Comparison of ENCODE assay signal across 20 cellular contexts in the genomic region with DNA sequence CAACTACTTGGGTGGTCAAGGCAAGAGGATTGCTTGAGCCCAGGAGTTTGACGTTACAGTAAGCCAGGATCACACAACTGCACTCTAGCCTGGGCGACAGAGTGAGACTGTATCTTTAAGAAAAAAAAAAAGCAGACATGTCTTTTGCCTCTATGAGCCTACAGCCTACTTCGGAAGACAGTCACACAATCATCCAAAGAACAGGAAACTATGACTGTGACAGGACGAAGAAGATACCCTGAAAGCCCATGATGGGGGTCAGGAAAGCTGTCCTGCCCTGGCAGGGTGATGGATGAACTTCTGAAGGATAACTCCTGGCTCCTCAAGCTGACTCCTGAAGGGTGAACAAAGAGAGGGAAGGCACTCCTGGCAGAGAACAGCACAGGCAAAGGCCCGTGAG.
A peak's percentile ranks its signal among the peaks of the same experiment; 100 is the strongest.
DNase-seq lines count a peak whose midpoint lies in the region; ATAC-seq, FAIRE-seq and TF ChIP-seq lines count a peak whose summit lies in the region.
"Had no signal": no experiment of that assay in that cellular context is flagged by ENCODE, and none has a peak within 500 bp of the region (broad histone marks: within the 10 kb centered on the region; RNA-seq: fewer than 3 reads in every experiment).

No MANE protein-coding gene starts in this region.

- TF ChIP-seq RAD21 in HepG2 (CRISPR knock-in tag; IDR thresholded peaks at IDR 0.05), result no peak

- CTCF ChIA-PET in HepG2 (lab: Yijun Ruan, JAX; ENCODE audit: low intra/inter-chr PET ratio, low total read pairs), result no interaction called here
- CTCF ChIA-PET in OCI-LY7 (lab: Charles Lee; ENCODE audit: unreplicated experiment), result no interaction called here
- CTCF ChIA-PET in Calu3 (lab: Charles Lee), result no interaction called here

- H4K20me1 ChIP-seq in HepG2 (ENCODE audit: insufficient read depth, low read length), result no peaks in the 10 kb centered on the region
- H4K20me1 ChIP-seq in OCI-LY7 (ENCODE audit: insufficient read depth, low read length), result no peaks in the 10 kb centered on the region

- H3K79me2 ChIP-seq in HepG2 (ENCODE audit: insufficient read depth, low read length) (no peaks in the 10 kb centered on the region), OCI-LY7 (ENCODE audit: insufficient read depth, low read depth, low read length) (no peaks in the 10 kb centered on the region)

- H2AFZ ChIP-seq in HepG2 (ENCODE audit: low read length), result no peak overlapping the region
- no peak overlapping the region for H2AFZ ChIP-seq in OCI-LY7 (ENCODE audit: low read length)

- no peak overlapping the region for H3K9ac ChIP-seq in HepG2 (ENCODE audit: insufficient read depth, low read depth, low read length)

- TF ChIP-seq CTCF in HepG2 (CRISPR knock-in tag; IDR thresholded peaks at IDR 0.05) (no peak), right lobe of liver (IDR thresholded peaks at IDR 0.05) (no peak), OCI-LY7 (conservative IDR thresholded peaks at IDR 0.05; ENCODE audit: low read length) (no peak), Calu3 (IDR thresholded peaks at IDR 0.05; ENCODE audit: unreplicated experiment) (no peak)

- no peaks in the 10 kb centered on the region for H3K36me3 Mint-ChIP-seq in Calu3 (ENCODE audit: insufficient read depth, unreplicated experiment)

- WGBS in HepG2 (ENCODE audit: low lambda C conversion rate), result 32% methylated on average over 5 of the region's 5 CpGs
- WGBS in right lobe of liver (ENCODE audit: insufficient coverage, low coverage, low lambda C conversion rate, missing lambda C conversion rate), result 80% methylated on average over 5 of the region's 5 CpGs

- intact Hi-C loops in HepG2 (cut with micrococcal nuclease; ENCODE audit: unreplicated experiment), result no loop called here
- intact Hi-C loops in right lobe of liver (cut with DNase I), result no loop called here
- intact Hi-C loops in OCI-LY7 (cut with micrococcal nuclease; ENCODE audit: unreplicated experiment), result no loop called here
- intact Hi-C loops in Calu3 (cut with micrococcal nuclease; ENCODE audit: unreplicated experiment), result no loop called here

- H3K9me3 ChIP-seq in HepG2 (ENCODE audit: low read length) (no peaks in the 10 kb centered on the region), right lobe of liver (no peaks in the 10 kb centered on the region), OCI-LY7 (ENCODE audit: low read length) (no peaks in the 10 kb centered on the region), iPS-18c (ENCODE audit: control insufficient read depth, insufficient read depth, low read length) (peaks cover 2% of the 10 kb centered on the region)
- H3K9me3 ChIP-seq: BE2C, Caco-2 had no signal

- H3K4me1 ChIP-seq in HepG2 (ENCODE audit: insufficient read depth, low read length), result peaks cover 85% of the 10 kb centered on the region
- peaks cover 0 to 38% (median 17%) of the 10 kb centered on the region in 4 donors for H3K4me1 ChIP-seq in right lobe of liver
- peaks cover 45% of the 10 kb centered on the region for H3K4me1 ChIP-seq in OCI-LY7 (ENCODE audit: insufficient read depth, low read length, poor library complexity, severe bottlenecking)

- H3K4me3 ChIP-seq in HepG2 (replicated peaks in 1 of 3; ENCODE audit: insufficient read depth in 1 of 3, low read depth in 2 of 3, low read length in 3 of 3) (no peak overlapping the region), right lobe of liver (no peak overlapping the region), OCI-LY7 (ENCODE audit: low read depth, low read length, poor library complexity, severe bottlenecking) (no peak overlapping the region), iPS-18c (ENCODE audit: insufficient read depth, low read depth, low read length) (peak overlapping the region; percentile 12; the same call in 1 of the 2 replicates)
- H3K4me3 ChIP-seq: K562, SK-N-MC had no signal

- H3K27me3 ChIP-seq in HepG2 (ENCODE audit: control insufficient read depth in 1 of 2, insufficient read depth in 2 of 2, low read length in 2 of 2) (peaks cover 14 to 54% of the 10 kb centered on the region in 2 experiments; a peak in 4 of 5 replicates), right lobe of liver (no peaks in the 10 kb centered on the region)
- H3K27me3 ChIP-seq: BE2C had no signal

- TF ChIP-seq EP300 in HepG2 (IDR thresholded peaks at IDR 0.05; ENCODE audit: low read depth in 2 of 2, low read length in 2 of 2) (no peak), HepG2 (CRISPR knock-in tag; IDR thresholded peaks at IDR 0.05; ENCODE audit: borderline replicate concordance) (no peak)

- BruUV-seq in HepG2 (replicated peaks; lab: Mats Ljungman, UMichigan) (no TSS peak), OCI-LY7 (replicated peaks; lab: Mats Ljungman, UMichigan) (no TSS peak), Calu3 (replicated peaks; lab: Mats Ljungman, UMichigan) (no TSS peak)

- FAIRE-seq in HepG2 (lab: Jason Lieb, UNC), result no peak
- FAIRE-seq: GM18507, K562 had no signal

- no peak for DNase-seq in HepG2 (ENCODE audit: low spot score)
- no peak for DNase-seq in right lobe of liver
- no peak for DNase-seq in OCI-LY7 (ENCODE audit: low spot score)
- no peak for DNase-seq in Calu3
- no peak for DNase-seq in COR-L47 (lab: John Stamatoyannopoulos, UW)
- DNase-seq: BE2C; CD4-positive, alpha-beta T cell; GDM1; NCI-H1092 treated with DMSO at 0.1 percent for 48 hours; NCI-H1436 treated with DMSO at 0.1 percent for 48 hours; NCI-H2029; NCI-H345; NCI-H526; Right ventricle myocardium superior had no signal

- no peaks in the 10 kb centered on the region for H3K36me3 ChIP-seq in HepG2 (replicated peaks in 1 of 2; ENCODE audit: control insufficient read depth in 1 of 2, insufficient read depth in 2 of 2, low read length in 2 of 2)
- H3K36me3 ChIP-seq in right lobe of liver, result no peaks in the 10 kb centered on the region
- H3K36me3 ChIP-seq in OCI-LY7 (ENCODE audit: insufficient read depth, low read length), result no peaks in the 10 kb centered on the region
- H3K36me3 ChIP-seq: BE2C had no signal

- no peaks in the 10 kb centered on the region for H3K9me3 Mint-ChIP-seq in Calu3 (ENCODE audit: low read depth, unreplicated experiment)
- H3K9me3 Mint-ChIP-seq: CD4-positive, alpha-beta T cell had no signal

- H3K4me3 Mint-ChIP-seq in Calu3 (ENCODE audit: low read depth, unreplicated experiment), result no peak overlapping the region
- H3K4me3 Mint-ChIP-seq: CD4-positive, alpha-beta T cell had no signal

- H3K27me3 Mint-ChIP-seq in Calu3 (ENCODE audit: unreplicated experiment), result no peaks in the 10 kb centered on the region

- H3K9me2 ChIP-seq in OCI-LY7 (ENCODE audit: insufficient read depth, low read length), result no peaks in the 10 kb centered on the region

- no peak overlapping the region for H3K4me2 ChIP-seq in HepG2 (ENCODE audit: low read depth, low read length)
- H3K4me2 ChIP-seq in OCI-LY7 (ENCODE audit: low read length), result peak overlapping the region; percentile 43

- POLR2A ChIA-PET in HepG2 (lab: Yijun Ruan, JAX), result interaction anchor here (2.6 kb wide), 1 partner anchor 13 kb away, joined by 13 read pairs; no protein-coding TSS in a partner anchor
- POLR2A ChIA-PET in OCI-LY7 (lab: Charles Lee), result no interaction called here

- in situ Hi-C loops in HepG2 (cut with HindIII; ENCODE audit: extremely low pct_ligation_motif_present, low pct_unique_long_range_greater_than_20kb), result no loop called here

- peaks cover 24% of the 10 kb centered on the region for H3K4me1 Mint-ChIP-seq in Calu3 (ENCODE audit: low read depth, unreplicated experiment)

- TF ChIP-seq POLR2A in HepG2 (IDR thresholded peaks at IDR 0.05; ENCODE audit: insufficient read depth in 1 of 2, low read depth in 2 of 2, low read length in 2 of 2), result no peak
- TF ChIP-seq POLR2A in right lobe of liver (IDR thresholded peaks at IDR 0.05), result no peak

- H3K27ac ChIP-seq in HepG2 (ENCODE audit: extremely low read length, insufficient read depth, low read length), result no peak overlapping the region
- H3K27ac ChIP-seq in right lobe of liver, result no peak overlapping the region
- H3K27ac ChIP-seq in OCI-LY7 (ENCODE audit: low read depth, low read length, poor library complexity, severe bottlenecking), result no peak overlapping the region
- H3K27ac ChIP-seq: SK-N-MC had no signal

- no peak overlapping the region for H3K27ac Mint-ChIP-seq in Calu3 (ENCODE audit: unreplicated experiment)
- H3K27ac Mint-ChIP-seq: CD4-positive, alpha-beta T cell had no signal

- no peak for ATAC-seq in HepG2
- ATAC-seq in right lobe of liver, result no peak
- no peak for ATAC-seq in GM19463 (IDR thresholded peaks at IDR 0.05; ENCODE audit: unreplicated experiment)
- ATAC-seq: K562 had no signal

TF ChIP-seq in HepG2, 621 proteins besides CTCF, POLR2A, EP300 and RAD21:
- TF ChIP-seq TBP (CRISPR knock-in tag; IDR thresholded peaks at IDR 0.05), result no peak
- TF ChIP-seq, protein P1, sequence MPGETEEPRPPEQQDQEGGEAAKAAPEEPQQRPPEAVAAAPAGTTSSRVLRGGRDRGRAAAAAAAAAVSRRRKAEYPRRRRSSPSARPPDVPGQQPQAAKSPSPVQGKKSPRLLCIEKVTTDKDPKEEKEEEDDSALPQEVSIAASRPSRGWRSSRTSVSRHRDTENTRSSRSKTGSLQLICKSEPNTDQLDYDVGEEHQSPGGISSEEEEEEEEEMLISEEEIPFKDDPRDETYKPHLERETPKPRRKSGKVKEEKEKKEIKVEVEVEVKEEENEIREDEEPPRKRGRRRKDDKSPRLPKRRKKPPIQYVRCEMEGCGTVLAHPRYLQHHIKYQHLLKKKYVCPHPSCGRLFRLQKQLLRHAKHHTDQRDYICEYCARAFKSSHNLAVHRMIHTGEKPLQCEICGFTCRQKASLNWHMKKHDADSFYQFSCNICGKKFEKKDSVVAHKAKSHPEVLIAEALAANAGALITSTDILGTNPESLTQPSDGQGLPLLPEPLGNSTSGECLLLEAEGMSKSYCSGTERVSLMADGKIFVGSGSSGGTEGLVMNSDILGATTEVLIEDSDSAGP (CRISPR knock-in tag; IDR thresholded peaks at IDR 0.05; ENCODE audit: borderline replicate concordance), result peak; percentile 35; the same call in 1 of the 2 replicates
